19 cellular contexts compared by ENCODE assay signal in the genomic region with DNA sequence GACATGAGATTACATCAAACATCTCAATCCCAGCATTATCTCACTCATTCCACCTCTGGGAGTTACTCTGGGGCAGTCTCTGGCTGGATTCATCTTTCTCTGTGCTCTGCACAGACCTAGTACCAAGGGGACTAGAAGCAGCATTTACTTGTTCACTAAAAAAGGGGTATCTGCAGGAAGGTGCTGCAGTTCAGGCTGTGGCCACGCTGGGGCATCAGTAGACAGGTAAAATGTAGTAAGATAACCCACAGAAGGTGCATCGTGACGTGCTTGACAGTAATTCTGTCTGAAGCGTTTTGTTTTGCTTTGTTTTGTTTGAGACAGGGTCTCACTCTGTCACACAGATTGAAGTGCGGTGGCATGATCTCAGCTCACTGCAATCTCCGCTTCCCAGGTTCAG. TPM values are rescaled to one million over a fixed set of nuclear protein-coding genes. Genes with fewer than 3 reads are reported as not detected.
A peak's percentile ranks its signal among the peaks of the same experiment; 100 is the strongest.
DNase-seq lines count a peak whose midpoint lies in the region; ATAC-seq and TF ChIP-seq lines count a peak whose summit lies in the region.
"Had no signal": no experiment of that assay in that cellular context is flagged by ENCODE, and none has a peak within 500 bp of the region (broad histone marks: within the 10 kb centered on the region; RNA-seq: fewer than 3 reads in every experiment).

No MANE protein-coding gene starts in this region.

- TF ChIP-seq CTCF in fibroblast of villous mesenchyme (IDR thresholded peaks at IDR 0.05; ENCODE audit: insufficient read depth, low read depth, low read length) = peak; percentile 5

- peaks cover 19 to 49% (median 39%) of the 10 kb centered on the region in 3 donors for H3K9me3 Mint-ChIP-seq in T-cell

- no peaks in the 10 kb centered on the region for H3K27me3 Mint-ChIP-seq in T-cell
- H3K27me3 Mint-ChIP-seq: activated T-helper 17 cell treated with anti-CD3 and anti-CD28 coated beads, Interleukin-2, amount 50 U/mL, for 72 hours; CD4-positive, alpha-beta memory T cell had no signal

- no peaks in the 10 kb centered on the region for H3K4me1 Mint-ChIP-seq in T-cell
- H3K4me1 Mint-ChIP-seq: activated T-helper 17 cell treated with anti-CD3 and anti-CD28 coated beads, Interleukin-2, amount 50 U/mL, for 72 hours; brain; immature natural killer cell had no signal

- no peaks in the 10 kb centered on the region for H3K27me3 ChIP-seq in H7 (ENCODE audit: control insufficient read depth, insufficient read depth, low read length)
- H3K27me3 ChIP-seq: ovary, testis had no signal

- peak; percentile 21 for DNase-seq in ELF-1 (ENCODE audit: low read depth, low spot score)
- DNase-seq in H7 = peak; percentile 33
- peak; percentile 54 for DNase-seq in RPMI8226
- DNase-seq in fibroblast of villous mesenchyme (ENCODE audit: low read depth) = no peak
- DNase-seq in EL = no peak
- no peak for DNase-seq in inferior parietal cortex (ENCODE audit: extremely low spot score)
- DNase-seq in T-cell = no peak
- DNase-seq: activated CD4-positive, alpha-beta T cell treated with anti-CD3 and anti-CD28 coated beads, Interleukin-2, amount 50 U/mL, for 1 hour; CD4-positive, alpha-beta memory T cell; foreskin melanocyte; immature natural killer cell; midbrain; NCI-H1105 treated with DMSO at 0.1 percent for 48 hours; ovary; testis had no signal

- POLR2A ChIA-PET in T-cell (lab: Charles Lee) = no interaction called here

- H3K4me3 ChIP-seq in H7 (ENCODE audit: insufficient read depth, low read depth, low read length) (no peak overlapping the region), fibroblast of villous mesenchyme (ENCODE audit: low read depth, low read length) (no peak overlapping the region)
- H3K4me3 ChIP-seq: ovary, testis had no signal

- peak overlapping the region in 1 of 2 donors; percentile 31 for H3K27ac Mint-ChIP-seq in T-cell
- H3K27ac Mint-ChIP-seq: activated T-helper 17 cell treated with anti-CD3 and anti-CD28 coated beads, Interleukin-2, amount 50 U/mL, for 72 hours; brain; immature natural killer cell had no signal

- H3K36me3 Mint-ChIP-seq in T-cell = peaks cover 66% of the 10 kb centered on the region

- no peak for ATAC-seq in T-cell (replicated peaks in 1 of 4)
- ATAC-seq in HG03196 (IDR thresholded peaks at IDR 0.05; ENCODE audit: unreplicated experiment) = no peak
- ATAC-seq: activated T-helper 17 cell treated with anti-CD3 and anti-CD28 coated beads, Interleukin-2, amount 50 U/mL, for 72 hours had no signal

- H3K4me3 Mint-ChIP-seq in T-cell = no peak overlapping the region
- H3K4me3 Mint-ChIP-seq: activated T-helper 17 cell treated with anti-CD3 and anti-CD28 coated beads, Interleukin-2, amount 50 U/mL, for 72 hours; brain had no signal

- CTCF ChIA-PET in T-cell (lab: Charles Lee) = no interaction called here

- H3K36me3 ChIP-seq in H7 (replicated peaks; ENCODE audit: control insufficient read depth, insufficient read depth, low read length) = peaks cover 15% of the 10 kb centered on the region

RNA-seq across cellular contexts. Expression of a gene that starts 29.3 kb away (rescaled TPM):
- total RNA-seq in H7 (2014; rRNA removed; shearing (Covaris generic)) = 2.7 and 3.5 TPM in 2 replicates
- total RNA-seq in fibroblast of villous mesenchyme (6.0 and 6.4 TPM in 2 replicates), T-cell (10 to 100 TPM; 14.2 to 21.8 (median 20.8) TPM)

RNA-seq across cellular contexts. Expression of a gene that starts 37.4 kb away (rescaled TPM):
- 0.30 and 0.42 TPM in 2 replicates for total RNA-seq in H7 (2014; rRNA removed; shearing (Covaris generic))
- total RNA-seq in fibroblast of villous mesenchyme (1.9 and 3.0 TPM in 2 replicates), T-cell (1 to 10 TPM; 2.4 to 5.3 (median 5.1) TPM)
- total RNA-seq: HT1080 had no signal

Comparison
In these comparisons a context has a peak if more than half of its experiments do, and no peak if none do; other contexts are left out.
1. DNase-seq: peak in ELF-1 (single experiment), H7 (single experiment) and RPMI8226 (single experiment); none in fibroblast of villous mesenchyme (single experiment), EL (single experiment), inferior parietal cortex (single experiment) and T-cell (0 of 34).